In genomic region chr18:74316257-74317180, GRCh38 we compare ENCODE assay signal across 13 cellular contexts. TPM values are rescaled to one million over a fixed set of nuclear protein-coding genes. Genes with fewer than 3 reads are reported as not detected.
A peak's percentile ranks its signal among the peaks of the same experiment; 100 is the strongest.
DNase-seq lines count a peak whose midpoint lies in the region; ATAC-seq and TF ChIP-seq lines count a peak whose summit lies in the region.
"Had no signal": no experiment of that assay in that cellular context is flagged by ENCODE, and none has a peak within 500 bp of the region (broad histone marks: within the 10 kb centered on the region; RNA-seq: fewer than 3 reads in every experiment).

No MANE protein-coding gene starts in this region.

- H3K27ac ChIP-seq in brain microvascular endothelial cell = no peak overlapping the region
- H3K27ac ChIP-seq: BLaER1, uterus had no signal

- no peak for TF ChIP-seq CTCF in brain microvascular endothelial cell (IDR thresholded peaks at IDR 0.05; ENCODE audit: low read depth, low read length, missing control alignments)

- H3K4me3 ChIP-seq in brain microvascular endothelial cell (ENCODE audit: low read depth, low read length) = no peak overlapping the region
- H3K4me3 ChIP-seq: BLaER1, GM12878, uterus had no signal

- H3K27ac Mint-ChIP-seq in stimulated activated naive B cell treated with anti-CD40 and anti-IgM and Interleukin-4, amounts not matched to agents 10 μg/mL and 1 μg/mL and 100 μg/mL, for 72 hours = no peak overlapping the region

- H3K27me3 Mint-ChIP-seq in stimulated activated naive B cell treated with anti-CD40 and anti-IgM and Interleukin-4, amounts not matched to agents 10 μg/mL and 1 μg/mL and 100 μg/mL, for 72 hours = peaks cover 0 to 6% of the 10 kb centered on the region in 2 donors

- in situ Hi-C loops in ACHN (cut with HindIII; ENCODE audit: low pct_ligation_motif_present, low pct_unique_long_range_greater_than_20kb, low sequenced_read_pairs) = no loop called here
- in situ Hi-C loops in brain microvascular endothelial cell (cut with HindIII; ENCODE audit: low pct_ligation_motif_present, low sequenced_read_pairs) = no loop called here

- no peaks in the 10 kb centered on the region for H3K36me3 ChIP-seq in brain microvascular endothelial cell (replicated peaks)
- H3K36me3 ChIP-seq: BLaER1, uterus had no signal

- ATAC-seq in stimulated activated naive B cell treated with anti-CD40 and anti-IgM and Interleukin-4, amounts not matched to agents 10 μg/mL and 1 μg/mL and 100 μg/mL, for 72 hours (replicated peaks) = no peak
- ATAC-seq: activated T-cell treated with anti-CD3 and anti-CD28 coated beads, Interleukin-2, amount 50 U/mL, for 4 hours; GM12878 had no signal

- H3K27me3 ChIP-seq in brain microvascular endothelial cell (replicated peaks) = no peaks in the 10 kb centered on the region
- H3K27me3 ChIP-seq: BLaER1, uterus had no signal

- DNase-seq in ACHN (peak; percentile 92), HT1080 (ENCODE audit: low read depth) (peak; percentile 69), brain microvascular endothelial cell (peak; percentile 58), kidney glomerular epithelial cell (lab: John Stamatoyannopoulos, UW) (peak; percentile 86), NCI-H1694 (lab: John Stamatoyannopoulos, UW) (no peak), NCI-H2227 treated with DMSO at 0.1 percent for 48 hours (lab: John Stamatoyannopoulos, UW) (no peak)
- no peak for DNase-seq in stimulated activated CD4-positive, alpha-beta T cell treated with anti-CD3 and anti-CD28 coated beads, Interleukin-4, amount 100 ng/mL, for 1 hour
- no peak for DNase-seq in stimulated activated naive B cell treated with anti-CD40 and anti-IgM and Interleukin-4, amounts not matched to agents 10 μg/mL and 1 μg/mL and 100 μg/mL, for 72 hours
- DNase-seq: activated T-cell treated with anti-CD3 and anti-CD28 coated beads, Interleukin-2, amount 50 U/mL, for 4 hours; cortex of kidney; uterus had no signal

- H3K36me3 Mint-ChIP-seq in stimulated activated naive B cell treated with anti-CD40 and anti-IgM and Interleukin-4, amounts not matched to agents 10 μg/mL and 1 μg/mL and 100 μg/mL, for 72 hours = no peaks in the 10 kb centered on the region

- H3K9me3 Mint-ChIP-seq in stimulated activated naive B cell treated with anti-CD40 and anti-IgM and Interleukin-4, amounts not matched to agents 10 μg/mL and 1 μg/mL and 100 μg/mL, for 72 hours = peaks cover 5% of the 10 kb centered on the region in 2 donors
- H3K9me3 Mint-ChIP-seq: activated T-cell treated with anti-CD3 and anti-CD28 coated beads, Interleukin-2, amount 50 U/mL, for 4 hours had no signal

- H3K4me3 Mint-ChIP-seq in stimulated activated naive B cell treated with anti-CD40 and anti-IgM and Interleukin-4, amounts not matched to agents 10 μg/mL and 1 μg/mL and 100 μg/mL, for 72 hours = no peak overlapping the region
- H3K4me3 Mint-ChIP-seq: activated T-cell treated with anti-CD3 and anti-CD28 coated beads, Interleukin-2, amount 50 U/mL, for 4 hours had no signal

- no peaks in the 10 kb centered on the region for H3K4me1 Mint-ChIP-seq in stimulated activated naive B cell treated with anti-CD40 and anti-IgM and Interleukin-4, amounts not matched to agents 10 μg/mL and 1 μg/mL and 100 μg/mL, for 72 hours

RNA-seq across cellular contexts. Expression of gene C18orf63, which starts 0.9 kb away (rescaled TPM):
- not detected in 2 replicates for total RNA-seq in HT1080 (2014; rRNA removed; shearing (Covaris generic))
- polyA plus RNA-seq in HT1080 (2015; cell fraction: cytosol; rRNA removed) = 0.05 TPM in 1 of 2 replicates, not detected in the other
- 0.08 TPM in 1 of 2 replicates, not detected in the other for polyA plus RNA-seq in HT1080 (2015; cell fraction: nucleus; rRNA removed)
- total RNA-seq: activated T-cell treated with anti-CD3 and anti-CD28 coated beads, Interleukin-2, amount 50 U/mL, for 4 hours; GM12878; uterus had no signal
- polyA plus RNA-seq: GM12878 had no signal

RNA-seq across cellular contexts. Expression of gene CYB5A, which starts 24.8 kb away (rescaled TPM):
- 24.2 and 37.6 TPM in 2 replicates for total RNA-seq in HT1080 (2014; rRNA removed; shearing (Covaris generic))
- polyA plus RNA-seq in HT1080 (2015; cell fraction: cytosol; rRNA removed) = 20.8 and 24.9 TPM in 2 replicates
- polyA plus RNA-seq in HT1080 (2015; cell fraction: nucleus; rRNA removed) = 7.6 and 10.2 TPM in 2 replicates

Comparison
In these comparisons a context has a peak if more than half of its experiments do, and no peak if none do; other contexts are left out.
1. DNase-seq: peak in ACHN (single experiment), HT1080 (single experiment), brain microvascular endothelial cell (single experiment) and kidney glomerular epithelial cell (single experiment); none in NCI-H1694 (single experiment), stimulated activated CD4-positive, alpha-beta T cell treated with anti-CD3 and anti-CD28 coated beads, Interleukin-4, amount 100 ng/mL, for 1 hour (single experiment), NCI-H2227 treated with DMSO at 0.1 percent for 48 hours (single experiment) and stimulated activated naive B cell treated with anti-CD40 and anti-IgM and Interleukin-4, amounts not matched to agents 10 μg/mL and 1 μg/mL and 100 μg/mL, for 72 hours (single experiment).